ENCODE assay signal across 25 cellular contexts in genomic region chr2:16081316-16082200, GRCh38.
"Had no signal": no experiment of that assay in that cellular context is flagged by ENCODE, and none has a peak within 500 bp of the region (broad histone marks: within the 10 kb centered on the region; RNA-seq: fewer than 3 reads in every experiment).

No MANE protein-coding gene starts in this region.

- H3K27ac ChIP-seq: VCaP had no signal

- H3K4me1 Mint-ChIP-seq: activated naive CD4-positive, alpha-beta T cell treated with anti-CD3 and anti-CD28 coated beads, Interleukin-2, amount 10 ng/mL, durations not matched to agents 7 days and 5 days; activated naive CD8-positive, alpha-beta T cell treated with anti-CD3 and anti-CD28 coated beads for 36 hours had no signal

- ATAC-seq: activated CD4-positive, CD25-positive, alpha-beta regulatory T cell treated with anti-CD3 and anti-CD28 coated beads, Interleukin-2, amount 50 U/mL, for 24 hours; activated CD8-positive, alpha-beta T cell treated with anti-CD3 and anti-CD28 coated beads for 36 hours; activated T-cell treated with anti-CD3 and anti-CD28 coated beads, Interleukin-2, amount 50 U/mL, for 72 hours; Panc1; Right ventricle myocardium inferior had no signal

- H3K27ac Mint-ChIP-seq: activated CD8-positive, alpha-beta T cell treated with anti-CD3 and anti-CD28 coated beads for 36 hours; activated naive CD4-positive, alpha-beta T cell treated with anti-CD3 and anti-CD28 coated beads, Interleukin-2, amount 10 ng/mL, durations not matched to agents 7 days and 5 days; activated naive CD8-positive, alpha-beta T cell treated with anti-CD3 and anti-CD28 coated beads for 36 hours; activated T-cell treated with anti-CD3 and anti-CD28 coated beads, Interleukin-2, amount 50 U/mL, for 72 hours; activated T-helper 2 cell treated with anti-CD3 and anti-CD28 coated beads, Interferon-gamma antibody, Interleukin-2, Interleukin-4, amounts not matched to agents 10 μg/mL and 5 μg/mL and 100 μg/mL, durations not matched to agents 14 hours and 24 hours and 36 hours had no signal

- H3K9me3 Mint-ChIP-seq: activated CD8-positive, alpha-beta T cell treated with anti-CD3 and anti-CD28 coated beads for 36 hours; activated naive CD4-positive, alpha-beta T cell treated with anti-CD3 and anti-CD28 coated beads, Interleukin-2, amount 10 ng/mL, durations not matched to agents 7 days and 5 days; activated naive CD8-positive, alpha-beta T cell treated with anti-CD3 and anti-CD28 coated beads for 36 hours; activated T-cell treated with anti-CD3 and anti-CD28 coated beads, Interleukin-2, amount 50 U/mL, for 72 hours; activated T-helper 2 cell treated with anti-CD3 and anti-CD28 coated beads, Interferon-gamma antibody, Interleukin-2, Interleukin-4, amounts not matched to agents 10 μg/mL and 5 μg/mL and 100 μg/mL, durations not matched to agents 14 hours and 24 hours and 36 hours had no signal

- H3K27me3 Mint-ChIP-seq: activated CD8-positive, alpha-beta T cell treated with anti-CD3 and anti-CD28 coated beads for 36 hours; activated naive CD8-positive, alpha-beta T cell treated with anti-CD3 and anti-CD28 coated beads for 36 hours had no signal

- H3K36me3 Mint-ChIP-seq: activated naive CD4-positive, alpha-beta T cell treated with anti-CD3 and anti-CD28 coated beads, Interleukin-2, amount 10 ng/mL, durations not matched to agents 7 days and 5 days; activated naive CD8-positive, alpha-beta T cell treated with anti-CD3 and anti-CD28 coated beads for 36 hours had no signal

- H3K4me3 Mint-ChIP-seq: activated CD8-positive, alpha-beta T cell treated with anti-CD3 and anti-CD28 coated beads for 36 hours; activated naive CD4-positive, alpha-beta T cell treated with anti-CD3 and anti-CD28 coated beads, Interleukin-2, amount 10 ng/mL, durations not matched to agents 7 days and 5 days; activated naive CD8-positive, alpha-beta T cell treated with anti-CD3 and anti-CD28 coated beads for 36 hours; activated T-cell treated with anti-CD3 and anti-CD28 coated beads, Interleukin-2, amount 50 U/mL, for 72 hours had no signal

- DNase-seq: activated CD4-positive, alpha-beta T cell treated with anti-CD3 and anti-CD28 coated beads for 4 hours; activated CD8-positive, alpha-beta memory T cell treated with anti-CD3 and anti-CD28 coated beads, Interleukin-2, amount 50 U/mL, for 4 hours; activated CD8-positive, alpha-beta T cell treated with anti-CD3 and anti-CD28 coated beads for 36 hours; activated gamma-delta T cell treated with Interleukin-2 at 50 U/mL for 16 hours; activated naive CD4-positive, alpha-beta T cell treated with anti-CD3 and anti-CD28 coated beads, Interleukin-2, amount 10 ng/mL, durations not matched to agents 7 days and 5 days; activated naive CD8-positive, alpha-beta T cell treated with anti-CD3 and anti-CD28 coated beads for 36 hours; activated T-cell treated with anti-CD3 and anti-CD28 coated beads, Interleukin-2, amount 50 U/mL, for 72 hours; cerebellar nuclear complex; KG1; NCI-H1048; NCI-H146; NCI-H1930; NCI-H2171; NCI-H226; NCI-H774; NK-92 treated with Interleukin-12 subunit alpha and Interleukin-12 subunit beta, amount 100 ng/mL, for 24 hours; OCI-M1; RPMI8226; SK-N-SH; T-helper 1 cell had no signal

- H3K9me3 ChIP-seq: SK-N-SH had no signal
